In the genomic region with DNA sequence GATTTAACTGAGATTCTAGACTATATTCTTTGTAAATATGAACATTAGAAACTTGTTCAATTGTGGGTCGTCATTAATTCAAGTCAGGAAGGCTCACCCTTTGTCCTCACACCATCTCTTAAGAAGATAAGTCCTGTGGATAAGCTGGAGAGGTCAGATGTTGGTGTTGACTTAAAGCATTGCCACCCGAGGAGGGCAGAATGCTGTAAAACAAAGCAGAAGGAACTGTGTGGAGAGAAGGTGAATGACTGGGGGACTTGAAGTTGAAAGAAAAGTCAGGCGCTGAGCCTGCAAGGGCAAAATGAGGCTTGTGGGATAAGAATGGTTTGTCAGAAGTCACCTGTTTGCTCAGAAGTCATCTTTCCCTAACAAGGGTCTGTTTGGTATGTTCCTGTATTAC, we compare ENCODE assay signal across 22 cellular contexts. TPM values are rescaled to one million over a fixed set of nuclear protein-coding genes. Genes with fewer than 3 reads are reported as not detected.
DNase-seq lines count a peak whose midpoint lies in the region; ATAC-seq and TF ChIP-seq lines count a peak whose summit lies in the region.
"Had no signal": no experiment of that assay in that cellular context is flagged by ENCODE, and none has a peak within 500 bp of the region (broad histone marks: within the 10 kb centered on the region; RNA-seq: fewer than 3 reads in every experiment).

No MANE protein-coding gene starts in this region.

- no peaks in the 10 kb centered on the region for H3K9me2 ChIP-seq in PC-3 (replicated peaks; ENCODE audit: low read length)

- peaks cover 46 to 48% of the 10 kb centered on the region in 2 experiments for H3K4me1 Mint-ChIP-seq in H9
- peaks cover 44% of the 10 kb centered on the region for H3K4me1 Mint-ChIP-seq in brain

- H3K4me2 ChIP-seq in H9 (ENCODE audit: insufficient read depth, insufficient read length, low read length) (no peak overlapping the region), mesendoderm (ENCODE audit: low read length) (no peak overlapping the region), PC-3 (ENCODE audit: low read length) (no peak overlapping the region)

- CTCF ChIA-PET in PC-3 (lab: Charles Lee): no interaction called here

- H3K56ac ChIP-seq in H9 (ENCODE audit: insufficient read length, low read depth, low read length) (no peak overlapping the region), mesendoderm (ENCODE audit: low read length) (no peak overlapping the region)

- H3K18ac ChIP-seq in H9 (ENCODE audit: insufficient read length, low read depth, low read length): no peak overlapping the region
- H3K18ac ChIP-seq in mesendoderm (ENCODE audit: low read length): no peak overlapping the region

- H3K4me3 Mint-ChIP-seq in H9 (peak overlapping the region in 1 of 2 experiments; percentile 34; a peak in 2 of 5 replicates), brain (peak overlapping the region in 2 of 5 experiments; percentile 9 to 15)
- H3K4me3 Mint-ChIP-seq: activated CD4-positive, alpha-beta T cell treated with anti-CD3 and anti-CD28 coated beads, Interleukin-2, amount 10 ng/mL, durations not matched to agents 24 days and 14 days; activated naive CD4-positive, alpha-beta T cell treated with anti-CD3 and anti-CD28 coated beads for 36 hours; HFFc6; naive thymus-derived CD8-positive, alpha-beta T cell had no signal

- no peaks in the 10 kb centered on the region for H3K23me2 ChIP-seq in H9 (ENCODE audit: insufficient read length, low read depth, low read length, poor library complexity, severe bottlenecking)

- H3K79me2 ChIP-seq in H9 (ENCODE audit: insufficient read depth, low read length) (no peaks in the 10 kb centered on the region), mesendoderm (ENCODE audit: control insufficient read depth, insufficient read depth, low read length) (no peaks in the 10 kb centered on the region), PC-3 (ENCODE audit: low read length) (no peaks in the 10 kb centered on the region)

- H3K27me3 ChIP-seq in H9 (ENCODE audit: insufficient read depth, low read length): no peaks in the 10 kb centered on the region
- H3K27me3 ChIP-seq in mesendoderm (ENCODE audit: insufficient read depth, low read length, poor library complexity): no peaks in the 10 kb centered on the region
- H3K27me3 ChIP-seq in PC-3 (ENCODE audit: low read length): no peaks in the 10 kb centered on the region
- H3K27me3 ChIP-seq: ascending aorta, heart right ventricle, spleen, uterus had no signal

- H3K4ac ChIP-seq in H9 (ENCODE audit: low read depth, low read length) (no peak overlapping the region), mesendoderm (ENCODE audit: low read depth, low read length) (no peak overlapping the region)

- DNase-seq in D341Med (ENCODE audit: low spot score): peak; percentile 18
- peak; percentile 50 for DNase-seq in H9
- DNase-seq in mesendoderm: peak; percentile 95
- no peak for DNase-seq in retina
- no peak for DNase-seq in PC-3
- DNase-seq in cerebellar nuclear complex (lab: John Stamatoyannopoulos, UW): no peak
- DNase-seq: activated CD4-positive, alpha-beta T cell treated with anti-CD3 and anti-CD28 coated beads, Interleukin-2, amount 10 ng/mL, durations not matched to agents 24 days and 14 days; activated naive CD4-positive, alpha-beta T cell treated with anti-CD3 and anti-CD28 coated beads for 36 hours; C1 segment of cervical spinal cord; heart right ventricle; HFFc6; mammary epithelial cell; naive thymus-derived CD8-positive, alpha-beta T cell; NCI-H2081 treated with DMSO at 0.1 percent for 48 hours; psoas muscle; SHP77 treated with DMSO at 0.1 percent for 48 hours; spleen; uterus had no signal

- H3K14ac ChIP-seq in H9 (ENCODE audit: insufficient read depth, low read length): no peak overlapping the region

- no peak overlapping the region for H2BK15ac ChIP-seq in H9 (ENCODE audit: low read depth, low read length)
- no peak overlapping the region for H2BK15ac ChIP-seq in mesendoderm (replicated peaks; ENCODE audit: low read depth)

- POLR2A ChIA-PET in PC-3 (lab: Charles Lee; ENCODE audit: unreplicated experiment): no interaction called here

- intact Hi-C loops in PC-3 (cut with micrococcal nuclease): no loop called here

- H4K5ac ChIP-seq in H9 (ENCODE audit: insufficient read length, low read depth, low read length): no peak overlapping the region
- no peak overlapping the region for H4K5ac ChIP-seq in mesendoderm (ENCODE audit: low read length)

- H4K8ac ChIP-seq in H9 (replicated peaks; ENCODE audit: insufficient read length, low read depth, low read length): no peak overlapping the region
- H4K8ac ChIP-seq in mesendoderm (ENCODE audit: low read depth, low read length): no peak overlapping the region

- H2BK20ac ChIP-seq in H9 (ENCODE audit: low read depth, low read length, poor library complexity, severe bottlenecking): no peak overlapping the region

- H4K91ac ChIP-seq in H9 (ENCODE audit: insufficient read length, low read depth, low read length): no peak overlapping the region

- H2AK5ac ChIP-seq in H9 (ENCODE audit: insufficient read length, low read length) (no peak overlapping the region), mesendoderm (ENCODE audit: low read length) (no peak overlapping the region)

- H2BK120ac ChIP-seq in H9 (ENCODE audit: low read depth, low read length, poor library complexity, severe bottlenecking) (no peak overlapping the region), mesendoderm (ENCODE audit: low read depth, low read length) (no peak overlapping the region)

- H3K27ac Mint-ChIP-seq in H9: peak overlapping the region; percentile 36 to 90 (median 75)
- H3K27ac Mint-ChIP-seq in brain: peak overlapping the region in 4 of 5 experiments; percentile 19 to 93 (median 46)
- H3K27ac Mint-ChIP-seq: activated CD4-positive, alpha-beta T cell treated with anti-CD3 and anti-CD28 coated beads, Interleukin-2, amount 10 ng/mL, durations not matched to agents 24 days and 14 days; activated naive CD4-positive, alpha-beta T cell treated with anti-CD3 and anti-CD28 coated beads for 36 hours; HFFc6 had no signal

- no CpG with 5 or more reads among the region's 3 CpGs for WGBS in H9 (ENCODE audit: extremely low coverage, insufficient read length, low lambda C conversion rate)
- WGBS in mesendoderm (ENCODE audit: extremely low coverage, insufficient coverage, low lambda C conversion rate): no CpG with 5 or more reads among the region's 3 CpGs

- TF ChIP-seq CTCF in H9 (conservative IDR thresholded peaks at IDR 0.05) (peak; percentile 37; the same call in 2 of the 3 replicates), brain (conservative IDR thresholded peaks at IDR 0.05) (no peak), PC-3 (conservative IDR thresholded peaks at IDR 0.05; ENCODE audit: low read depth, low read length) (no peak)

- H2AFZ ChIP-seq in H9 (ENCODE audit: low read length): no peak overlapping the region
- no peak overlapping the region for H2AFZ ChIP-seq in PC-3 (ENCODE audit: low read length)

- H4K20me1 ChIP-seq in H9 (ENCODE audit: control insufficient read depth, insufficient read depth, insufficient read length): no peaks in the 10 kb centered on the region
- no peaks in the 10 kb centered on the region for H4K20me1 ChIP-seq in PC-3 (ENCODE audit: low read length)

- no peak overlapping the region for H3T11ph ChIP-seq in H9 (ENCODE audit: low read length)

- H3K27ac ChIP-seq in H9 (ENCODE audit: insufficient read length, low read depth, low read length) (no peak overlapping the region), mesendoderm (ENCODE audit: low read depth, low read length) (no peak overlapping the region), PC-3 (ENCODE audit: low read length) (no peak overlapping the region)
- H3K27ac ChIP-seq: ascending aorta, heart right ventricle, psoas muscle, spleen, uterus had no signal

- H3K9me3 ChIP-seq in H9 (ENCODE audit: control insufficient read depth, low read depth, low read length): no peaks in the 10 kb centered on the region
- no peaks in the 10 kb centered on the region for H3K9me3 ChIP-seq in PC-3 (ENCODE audit: low read length)
- H3K9me3 ChIP-seq: ascending aorta, heart right ventricle, psoas muscle, spleen, uterus had no signal

- no peaks in the 10 kb centered on the region for H3K27me3 Mint-ChIP-seq in H9 (ENCODE audit: low read depth)
- H3K27me3 Mint-ChIP-seq in brain: no peaks in the 10 kb centered on the region
- H3K27me3 Mint-ChIP-seq: activated CD4-positive, alpha-beta T cell treated with anti-CD3 and anti-CD28 coated beads, Interleukin-2, amount 10 ng/mL, durations not matched to agents 24 days and 14 days; naive thymus-derived CD8-positive, alpha-beta T cell had no signal

- H3K23ac ChIP-seq in H9 (ENCODE audit: insufficient read length, low read depth, low read length) (no peak overlapping the region), mesendoderm (ENCODE audit: low read length) (no peak overlapping the region)

- BruUV-seq in PC-3 (replicated peaks; lab: Mats Ljungman, UMichigan): no TSS peak

- H3K4me1 ChIP-seq in H9 (ENCODE audit: insufficient read depth, low read length) (peaks cover 2% of the 10 kb centered on the region; the same call in 1 of the 2 replicates), mesendoderm (ENCODE audit: control insufficient read depth, low read depth, low read length) (peaks cover 4% of the 10 kb centered on the region), PC-3 (ENCODE audit: insufficient read depth, low read length) (no peaks in the 10 kb centered on the region)
- H3K4me1 ChIP-seq: uterus had no signal

- H3K9me3 Mint-ChIP-seq in H9 (no peaks in the 10 kb centered on the region), brain (peaks cover 0 to 3% (median 0%) of the 10 kb centered on the region in 5 experiments)
- H3K9me3 Mint-ChIP-seq: activated CD4-positive, alpha-beta T cell treated with anti-CD3 and anti-CD28 coated beads, Interleukin-2, amount 10 ng/mL, durations not matched to agents 24 days and 14 days; activated naive CD4-positive, alpha-beta T cell treated with anti-CD3 and anti-CD28 coated beads for 36 hours; HFFc6; naive thymus-derived CD8-positive, alpha-beta T cell had no signal

- no peak overlapping the region for H2BK12ac ChIP-seq in H9 (ENCODE audit: insufficient read length, low read depth, low read length)

- H2BK5ac ChIP-seq in H9 (ENCODE audit: insufficient read length, low read length): no peak overlapping the region
- no peak overlapping the region for H2BK5ac ChIP-seq in mesendoderm (ENCODE audit: low read length)

- no peaks in the 10 kb centered on the region for H3F3A ChIP-seq in PC-3 (ENCODE audit: low read length, unreplicated experiment)

- H3K36me3 Mint-ChIP-seq in H9 (ENCODE audit: insufficient read depth in 1 of 3, low read depth in 3 of 3) (no peaks in the 10 kb centered on the region), brain (no peaks in the 10 kb centered on the region)

- ATAC-seq in HG03097 (IDR thresholded peaks at IDR 0.05; ENCODE audit: low FRiP score, unreplicated experiment): no peak
- no peak for ATAC-seq in PC-3
- ATAC-seq: K562, psoas muscle had no signal

- H3K79me1 ChIP-seq in H9 (ENCODE audit: insufficient read depth, low read depth, low read length, poor library complexity, severe bottlenecking) (no peaks in the 10 kb centered on the region), mesendoderm (ENCODE audit: low read length) (no peaks in the 10 kb centered on the region)

- H3K4me3 ChIP-seq in mesendoderm (ENCODE audit: low read length): no peak overlapping the region
- no peak overlapping the region for H3K4me3 ChIP-seq in PC-3 (ENCODE audit: low read length)
- H3K4me3 ChIP-seq: ascending aorta, heart right ventricle, K562, psoas muscle, spleen, uterus had no signal

- no peak overlapping the region for H3K9ac ChIP-seq in H9 (ENCODE audit: extremely low read depth, insufficient read length, low read length)
- H3K9ac ChIP-seq in mesendoderm (ENCODE audit: low read length): no peak overlapping the region
- no peak overlapping the region for H3K9ac ChIP-seq in PC-3 (ENCODE audit: low read length)

- no peaks in the 10 kb centered on the region for H3K36me3 ChIP-seq in mesendoderm (ENCODE audit: control insufficient read depth, insufficient read depth, low read length)
- H3K36me3 ChIP-seq in PC-3 (ENCODE audit: low read depth, low read length): no peaks in the 10 kb centered on the region
- H3K36me3 ChIP-seq: ascending aorta, heart right ventricle, spleen, uterus had no signal

RNA-seq across cellular contexts. Expression of a gene that starts 9.1 kb away (rescaled TPM):
- total RNA-seq in H9 (2021): 108 TPM in 2 replicates
- 57.1 TPM for polyA plus RNA-seq in brain (ENCODE audit: insufficient read depth, low read depth, low replicate concordance)
- 105 TPM for polyA plus RNA-seq in mesendoderm (2013, experiment 1 of 2)
- 110 TPM for polyA plus RNA-seq in mesendoderm (2013, experiment 2 of 2)
- 38.9 and 39.3 TPM in 2 replicates for total RNA-seq in PC-3 (2014; rRNA removed)

Comparison
In these comparisons a context has a peak if more than half of its experiments do, and no peak if none do; other contexts are left out.
1. DNase-seq: peak in D341Med (single experiment), H9 (single experiment) and mesendoderm (single experiment); none in retina (single experiment), PC-3 (single experiment) and cerebellar nuclear complex (0 of 2).